Comparison of ENCODE assay signal across 24 cellular contexts in the genomic region with DNA sequence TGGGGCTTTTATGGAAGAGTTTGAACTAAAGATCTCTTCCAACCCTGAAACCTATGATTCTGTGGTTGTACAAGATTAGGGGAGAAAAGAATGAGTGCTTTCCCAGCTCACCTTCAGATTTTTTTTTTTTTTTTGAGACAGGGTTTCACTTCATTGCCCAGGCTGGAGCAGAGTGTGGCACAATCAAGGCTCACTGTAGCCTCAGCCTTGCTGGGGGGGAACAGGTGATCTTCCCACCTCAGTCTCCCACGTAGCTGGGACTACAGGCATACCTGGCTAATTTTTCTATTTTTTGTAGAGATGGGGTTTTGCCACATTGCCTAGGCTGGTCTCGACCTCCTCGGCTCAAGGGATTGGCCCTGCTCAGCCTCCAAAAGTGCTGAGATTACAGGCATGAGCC. TPM values are rescaled to one million over a fixed set of nuclear protein-coding genes. Genes with fewer than 3 reads are reported as not detected.
DNase-seq lines count a peak whose midpoint lies in the region; ATAC-seq, FAIRE-seq and TF ChIP-seq lines count a peak whose summit lies in the region.
"Had no signal": no experiment of that assay in that cellular context is flagged by ENCODE, and none has a peak within 500 bp of the region (broad histone marks: within the 10 kb centered on the region; RNA-seq: fewer than 3 reads in every experiment).

No MANE protein-coding gene starts in this region.

- no peaks in the 10 kb centered on the region for H3K27me3 ChIP-seq in IMR-90 (ENCODE audit: control insufficient read depth, insufficient read depth, low read length)
- 0 out of 7 replicates have a peak, but pooled peaks cover 0 to 1% (median 0%) of the 10 kb centered on the region in 4 experiments for H3K27me3 ChIP-seq in H1 (replicated peaks in 1 of 4; ENCODE audit: control insufficient read depth in 3 of 4, extremely low read depth in 1 of 4, insufficient read depth in 3 of 4, low read length in 3 of 4)
- no peaks in the 10 kb centered on the region for H3K27me3 ChIP-seq in thyroid gland

- H2BK120ac ChIP-seq in IMR-90 (ENCODE audit: low read depth, low read length) (peak overlapping the region; percentile 97), H1 (replicated peaks; ENCODE audit: low read depth, low read length) (no peak overlapping the region)

- DNase-seq in IMR-90 (no peak), OCI-LY7 (ENCODE audit: low spot score) (no peak), H1 (ENCODE audit: low read depth in 1 of 2, low spot score in 2 of 2) (no peak), thyroid gland (peak; percentile 59 to 62), NCI-H1417 treated with DMSO at 0.1 percent for 48 hours (lab: John Stamatoyannopoulos, UW) (no peak), head of caudate nucleus (no peak), HuH-7 (ENCODE audit: low spot score) (no peak)
- DNase-seq in T-helper 2 cell treated with Interferon-gamma antibody and Interleukin-4, amounts not matched to agents 5 μg/mL and 100 μg/mL, for 36 hours (ENCODE audit: low spot score), result no peak
- DNase-seq: Calu3; CD4-positive, alpha-beta T cell; CD8-positive, alpha-beta memory T cell; DMS53; DMS79 treated with DMSO at 0.1 percent for 48 hours; GF-D8; HCEC 1CT had no signal

- H3K79me1 ChIP-seq in IMR-90 (ENCODE audit: low read depth in 1 of 2, low read length in 2 of 2), result no peaks in the 10 kb centered on the region; a peak in 1 of 4 replicates
- no peaks in the 10 kb centered on the region for H3K79me1 ChIP-seq in H1 (ENCODE audit: low read depth, low read length)

- peaks cover 26% of the 10 kb centered on the region for H3K27me3 Mint-ChIP-seq in T-helper 2 cell treated with Interferon-gamma antibody and Interleukin-4, amounts not matched to agents 5 μg/mL and 100 μg/mL, for 36 hours (ENCODE audit: low read depth)

- no peak for ATAC-seq in IMR-90 (ENCODE audit: low read depth)
- ATAC-seq: GM23338 had no signal

- no peak overlapping the region for H3K27ac Mint-ChIP-seq in T-helper 2 cell treated with Interferon-gamma antibody and Interleukin-4, amounts not matched to agents 5 μg/mL and 100 μg/mL, for 36 hours
- H3K27ac Mint-ChIP-seq: CD4-positive, alpha-beta T cell; CD8-positive, alpha-beta memory T cell; GM23338 had no signal

- H3K4me2 ChIP-seq in IMR-90 (ENCODE audit: low read depth, low read length), result no peak overlapping the region
- 0 out of 2 replicates have a peak overlapping the region, but pooled peaks have one; percentile 75 for H3K4me2 ChIP-seq in OCI-LY7 (ENCODE audit: low read length)
- no peak overlapping the region for H3K4me2 ChIP-seq in H1 (ENCODE audit: insufficient read depth in 1 of 2, low read depth in 2 of 2, low read length in 2 of 2)
- H3K4me2 ChIP-seq: GM23338 had no signal

- BruUV-seq in IMR-90 (replicated peaks; lab: Mats Ljungman, UMichigan) (no TSS peak), OCI-LY7 (replicated peaks; lab: Mats Ljungman, UMichigan) (no TSS peak)

- peak overlapping the region; percentile 86; the same call in 1 of the 3 replicates for H2BK15ac ChIP-seq in IMR-90 (ENCODE audit: low read depth, low read length)
- no peak overlapping the region for H2BK15ac ChIP-seq in H1 (ENCODE audit: low read length)

- H3K4me1 Mint-ChIP-seq in T-helper 2 cell treated with Interferon-gamma antibody and Interleukin-4, amounts not matched to agents 5 μg/mL and 100 μg/mL, for 36 hours (ENCODE audit: low read depth), result peaks cover 15% of the 10 kb centered on the region

- H3K4me1 ChIP-seq in IMR-90 (ENCODE audit: control insufficient read depth, insufficient read depth, low read length) (peaks cover 16% of the 10 kb centered on the region), OCI-LY7 (ENCODE audit: insufficient read depth, low read length, poor library complexity, severe bottlenecking) (peaks cover 27% of the 10 kb centered on the region), H1 (replicated peaks in 1 of 4; ENCODE audit: control insufficient read depth in 3 of 4, insufficient read depth in 4 of 4, low read length in 3 of 4) (peaks cover 0 to 3% (median 3%) of the 10 kb centered on the region in 4 experiments; a peak in 3 of 7 replicates), thyroid gland (peaks cover 24 to 36% of the 10 kb centered on the region in 2 donors)

- TF ChIP-seq RAD21 in IMR-90 (IDR thresholded peaks at IDR 0.05; ENCODE audit: low read length) (no peak), H1 (IDR thresholded peaks at IDR 0.05 in 1 of 2, conservative IDR thresholded peaks at IDR 0.05 in 1 of 2; ENCODE audit: low read depth in 2 of 2, low read length in 2 of 2) (no peak)

- FAIRE-seq in H1 (lab: Jason Lieb, UNC), result no peak
- FAIRE-seq: GM12891, GM18507, H54 had no signal

- H2AFZ ChIP-seq in IMR-90 (replicated peaks; ENCODE audit: low read length, poor library complexity) (no peak overlapping the region), OCI-LY7 (ENCODE audit: low read length) (no peak overlapping the region), H1 (ENCODE audit: low read length) (no peak overlapping the region)
- H2AFZ ChIP-seq: GM23338 had no signal

- no peaks in the 10 kb centered on the region for H3K79me2 ChIP-seq in OCI-LY7 (ENCODE audit: insufficient read depth, low read depth, low read length)
- no peaks in the 10 kb centered on the region for H3K79me2 ChIP-seq in H1 (ENCODE audit: control insufficient read depth in 1 of 2, insufficient read depth in 2 of 2, low read length in 2 of 2)

- no peak overlapping the region for H2BK12ac ChIP-seq in H1 (ENCODE audit: low read depth, low read length)

- H4K91ac ChIP-seq in IMR-90 (ENCODE audit: insufficient read depth, low read depth, low read length) (peak overlapping the region; percentile 73), H1 (replicated peaks; ENCODE audit: insufficient read length, low read length) (no peak overlapping the region)

- no peaks in the 10 kb centered on the region for H4K20me1 ChIP-seq in IMR-90 (ENCODE audit: insufficient read depth, low read length)
- H4K20me1 ChIP-seq in OCI-LY7 (ENCODE audit: insufficient read depth, low read length), result no peaks in the 10 kb centered on the region
- H4K20me1 ChIP-seq in H1 (replicated peaks in 1 of 2; ENCODE audit: control insufficient read depth in 1 of 2, insufficient read depth in 2 of 2, low read length in 2 of 2), result no peaks in the 10 kb centered on the region

- H3K18ac ChIP-seq in IMR-90 (ENCODE audit: low read depth, low read length) (peak overlapping the region; percentile 90), H1 (ENCODE audit: extremely low read depth, low read length) (no peak overlapping the region)

- H3K9me3 Mint-ChIP-seq in T-helper 2 cell treated with Interferon-gamma antibody and Interleukin-4, amounts not matched to agents 5 μg/mL and 100 μg/mL, for 36 hours, result no peaks in the 10 kb centered on the region
- H3K9me3 Mint-ChIP-seq: CD4-positive, alpha-beta T cell; CD8-positive, alpha-beta memory T cell had no signal

- TF ChIP-seq POLR2A in IMR-90 (IDR thresholded peaks at IDR 0.05; ENCODE audit: low read depth, low read length) (no peak), H1 (IDR thresholded peaks at IDR 0.05; ENCODE audit: control extremely low read depth in 1 of 2, low read depth in 2 of 2, low read length in 2 of 2) (no peak), thyroid gland (IDR thresholded peaks at IDR 0.05) (no peak)

- CTCF ChIA-PET in IMR-90 (lab: Yijun Ruan, JAX), result interaction anchor here (3.4 kb wide), 1 partner anchor 84 kb away, joined by 30 read pairs; no protein-coding TSS in a partner anchor
- CTCF ChIA-PET in OCI-LY7 (lab: Charles Lee; ENCODE audit: unreplicated experiment), result no interaction called here
- CTCF ChIA-PET in H1 (lab: Charles Lee; ENCODE audit: partially characterized antibody), result interaction anchor here (3.1 to 7.3 kb wide), 2 partner anchors 11 to 82 kb away, joined by 16 to 105 read pairs; no protein-coding TSS in a partner anchor

- peak overlapping the region; percentile 62 to 79; a peak in 2 of 4 replicates for H4K8ac ChIP-seq in IMR-90 (ENCODE audit: low read depth in 2 of 2, low read length in 2 of 2)
- H4K8ac ChIP-seq in H1 (ENCODE audit: extremely low read depth, insufficient read depth, low read length), result peak overlapping the region; percentile 7; the same call in 1 of the 2 replicates

- H3K4me3 ChIP-seq in IMR-90 (ENCODE audit: insufficient read depth, low read depth, low read length) (no peak overlapping the region), OCI-LY7 (ENCODE audit: low read depth, low read length, poor library complexity, severe bottlenecking) (no peak overlapping the region), H1 (ENCODE audit: extremely low read depth in 1 of 4, insufficient read depth in 2 of 4, low read depth in 3 of 4, low read length in 4 of 4) (no peak overlapping the region), thyroid gland (replicated peaks in 1 of 3) (no peak overlapping the region)
- H3K4me3 ChIP-seq: GM23338 had no signal

- POLR2A ChIA-PET in IMR-90 (lab: Charles Lee; ENCODE audit: unreplicated experiment), result no interaction called here
- POLR2A ChIA-PET in OCI-LY7 (lab: Charles Lee), result no interaction called here
- POLR2A ChIA-PET in H1 (lab: Charles Lee; ENCODE audit: partially characterized antibody), result interaction anchor here (0.6 kb wide), 1 partner anchor 307 kb away, joined by 3 read pairs; no protein-coding TSS in a partner anchor

- H2BK5ac ChIP-seq in IMR-90 (ENCODE audit: low read depth, low read length, poor library complexity, severe bottlenecking) (no peak overlapping the region), H1 (ENCODE audit: low read depth, low read length) (no peak overlapping the region)

- H2AK5ac ChIP-seq in IMR-90 (ENCODE audit: low read depth, low read length) (peak overlapping the region; percentile 95), H1 (ENCODE audit: low read depth, low read length) (no peak overlapping the region)

- TF ChIP-seq CTCF in IMR-90 (conservative IDR thresholded peaks at IDR 0.05; ENCODE audit: low read depth, low read length), result no peak
- TF ChIP-seq CTCF in OCI-LY7 (conservative IDR thresholded peaks at IDR 0.05; ENCODE audit: low read length), result no peak
- no peak for TF ChIP-seq CTCF in H1 (IDR thresholded peaks at IDR 0.05; ENCODE audit: control extremely low read depth in 1 of 3, insufficient read depth in 1 of 3, low read depth in 1 of 3, low read length in 3 of 3)
- TF ChIP-seq CTCF in thyroid gland (IDR thresholded peaks at IDR 0.05), result no peak

- H3K23ac ChIP-seq in IMR-90 (ENCODE audit: low read depth, low read length) (no peak overlapping the region), H1 (ENCODE audit: insufficient read length) (no peak overlapping the region)

- no peak overlapping the region for H3K4me3 Mint-ChIP-seq in T-helper 2 cell treated with Interferon-gamma antibody and Interleukin-4, amounts not matched to agents 5 μg/mL and 100 μg/mL, for 36 hours
- H3K4me3 Mint-ChIP-seq: CD14-positive monocyte; CD4-positive, alpha-beta T cell; CD8-positive, alpha-beta memory T cell; GM23338 had no signal

- peak overlapping the region; percentile 97 for H2BK20ac ChIP-seq in IMR-90 (ENCODE audit: low read depth, low read length)
- no peak overlapping the region for H2BK20ac ChIP-seq in H1 (ENCODE audit: low read length)

- H3K9me3 ChIP-seq in IMR-90 (ENCODE audit: control insufficient read depth, insufficient read depth, low read length) (no peaks in the 10 kb centered on the region), OCI-LY7 (ENCODE audit: low read length) (0 out of 2 replicates have a peak, but pooled peaks cover under 1% of the 10 kb centered on the region), H1 (ENCODE audit: insufficient read depth in 2 of 2, low read depth in 1 of 2, low read length in 1 of 2) (no peaks in the 10 kb centered on the region), thyroid gland (no peaks in the 10 kb centered on the region)

- H3K4ac ChIP-seq in IMR-90 (ENCODE audit: low read depth, low read length) (peak overlapping the region; percentile 84), H1 (replicated peaks; ENCODE audit: insufficient read length, low read depth, low read length) (no peak overlapping the region)

- H3K9me1 ChIP-seq in IMR-90 (ENCODE audit: insufficient read depth, low read length), result peaks cover 16% of the 10 kb centered on the region

- H4K5ac ChIP-seq in IMR-90 (ENCODE audit: low read depth, low read length), result peak overlapping the region; percentile 84
- H4K5ac ChIP-seq in H1 (ENCODE audit: insufficient read length, low read depth, low read length), result no peak overlapping the region

- H3K36me3 Mint-ChIP-seq in T-helper 2 cell treated with Interferon-gamma antibody and Interleukin-4, amounts not matched to agents 5 μg/mL and 100 μg/mL, for 36 hours (ENCODE audit: low read depth), result no peaks in the 10 kb centered on the region
- H3K36me3 Mint-ChIP-seq: CD14-positive monocyte; CD8-positive, alpha-beta memory T cell had no signal

- dilution Hi-C loops in IMR-90 (cut with HindIII; ENCODE audit: low sequenced_read_pairs, unreplicated experiment), result no loop called here

- no peak for TF ChIP-seq EP300 in H1 (IDR thresholded peaks at IDR 0.05; ENCODE audit: borderline replicate concordance in 1 of 2, low read depth in 2 of 2, low read length in 2 of 2)

- H3K9me2 ChIP-seq in OCI-LY7 (ENCODE audit: insufficient read depth, low read length), result no peaks in the 10 kb centered on the region

- no peak overlapping the region for H2AK9ac ChIP-seq in IMR-90 (replicated peaks; ENCODE audit: low read depth, low read length, poor library complexity)

- peak overlapping the region; percentile 57; the same call in 1 of the 2 replicates for H3K27ac ChIP-seq in IMR-90 (ENCODE audit: insufficient read depth, low read length)
- no peak overlapping the region for H3K27ac ChIP-seq in OCI-LY7 (ENCODE audit: low read depth, low read length, poor library complexity, severe bottlenecking)
- H3K27ac ChIP-seq in H1 (ENCODE audit: low read depth, low read length), result no peak overlapping the region
- H3K27ac ChIP-seq in thyroid gland, result peak overlapping the region; percentile 85 to 97 (median 93)

- H3K36me3 ChIP-seq in IMR-90 (ENCODE audit: control insufficient read depth, insufficient read depth, low read length) (no peaks in the 10 kb centered on the region), OCI-LY7 (ENCODE audit: insufficient read depth, low read length) (no peaks in the 10 kb centered on the region), H1 (ENCODE audit: control insufficient read depth in 2 of 4, insufficient read depth in 4 of 4, low read length in 3 of 4) (no peaks in the 10 kb centered on the region), thyroid gland (no peaks in the 10 kb centered on the region)

- in situ Hi-C loops in IMR-90 (cut with MboI; ENCODE audit: low sequenced_read_pairs), result loop anchor here (5.0 kb wide), 1 partner anchor 80 kb away; no protein-coding TSS in a partner anchor

- H3K14ac ChIP-seq in IMR-90 (replicated peaks; ENCODE audit: low read depth, low read length) (peak overlapping the region; percentile 87; the same call in 1 of the 2 replicates), H1 (ENCODE audit: insufficient read length) (no peak overlapping the region)

- H3K9ac ChIP-seq in IMR-90 (ENCODE audit: low read depth, low read length) (no peak overlapping the region), H1 (replicated peaks in 1 of 4; ENCODE audit: extremely low read depth in 1 of 4, low read depth in 3 of 4, low read length in 3 of 4) (no peak overlapping the region)

- no CpG with 5 or more reads among the region's 3 CpGs for WGBS in IMR-90 (ENCODE audit: extremely low coverage in 2 of 2, insufficient read length in 1 of 2), 2 experiments
- 82% methylated on average over 3 of the region's 3 CpGs; no CpG with 5 or more reads in 1 of the 2 experiments for WGBS in H1 (ENCODE audit: extremely low coverage in 1 of 2, insufficient coverage in 1 of 2, insufficient read length in 1 of 2, insufficient replicate concordance in 2 of 2, low coverage in 1 of 2, low lambda C conversion rate in 2 of 2, missing lambda C conversion rate in 1 of 2), 2 experiments
- WGBS in thyroid gland, 2 donors, result 44 to 49% methylated on average over 3 of the region's 3 CpGs

- intact Hi-C loops in IMR-90 (cut with micrococcal nuclease) (no loop called here), OCI-LY7 (cut with micrococcal nuclease; ENCODE audit: unreplicated experiment) (loop anchor here (5.0 kb wide), 1 partner anchor 385 kb away; no protein-coding TSS in a partner anchor), thyroid gland (cut with DNase I) (loop anchor here (10.0 kb wide), 1 partner anchor 393 kb away; no protein-coding TSS in a partner anchor), head of caudate nucleus (cut with DNase I) (loop anchor here (2.0 kb wide), 1 partner anchor 85 kb away; no protein-coding TSS in a partner anchor)

- H3K56ac ChIP-seq in IMR-90 (ENCODE audit: extremely low read depth, insufficient read depth, low read length), result no peak overlapping the region
- no peak overlapping the region for H3K56ac ChIP-seq in H1 (replicated peaks; ENCODE audit: insufficient read length, low read depth, low read length)

- no peaks in the 10 kb centered on the region for H3K23me2 ChIP-seq in H1 (ENCODE audit: low read depth, low read length)

RNA-seq across cellular contexts. Expression of gene ITGB3, which starts 21.8 kb away (rescaled TPM):
- total RNA-seq in IMR-90 (2012; rRNA removed), result 14.4 and 17.6 TPM in 2 replicates
- polyA plus RNA-seq in IMR-90 (2012; rRNA removed), result 9.0 and 9.8 TPM in 2 replicates
- polyA plus RNA-seq in IMR-90 (2012; cell fraction: cytosol; rRNA removed), result 5.7 and 6.6 TPM in 2 replicates
- polyA plus RNA-seq in IMR-90 (2012; cell fraction: nucleus; rRNA removed; ENCODE audit: low replicate concordance), result 2.9 and 7.5 TPM in 2 replicates
- not detected in 2 replicates for total RNA-seq in OCI-LY7 (2014; rRNA removed; shearing (Covaris generic))
- 0.17 TPM in 1 of 2 replicates, not detected in the other for total RNA-seq in OCI-LY7 (2022)
- total RNA-seq in H1 (2021; fragmentation: NEBNext Ultra II Directional; extraction: Animal tissue kit (Norgen Biotek cat#: 25700)), result 0.09 TPM in 1 of 2 replicates, not detected in the other
- 0.08 and 0.09 TPM in 2 replicates for polyA plus RNA-seq in H1 (2011; rRNA removed)
- 0.10 TPM for polyA plus RNA-seq in H1 (2011; cell fraction: cytosol; rRNA removed)
- 0.14 TPM for polyA plus RNA-seq in H1 (2011; cell fraction: nucleus; rRNA removed)
- polyA plus RNA-seq in H1 (2012, experiment 1 of 2), result 0.07 to 0.31 TPM (median 0.17 TPM) in 4 replicates
- polyA plus RNA-seq in H1 (2012, experiment 2 of 2), result 0.04 TPM
- polyA plus RNA-seq in H1 (2013, experiment 1 of 2), result 0.02 TPM
- 0.09 TPM for polyA plus RNA-seq in H1 (2013, experiment 2 of 2)
- 0.16 and 0.46 TPM in 2 replicates for polyA minus RNA-seq in H1 (2011; rRNA and poly(A)+ RNA removed)
- polyA minus RNA-seq in H1 (2011; cell fraction: cytosol; rRNA and poly(A)+ RNA removed), result not detected
- polyA minus RNA-seq in H1 (2011; cell fraction: nucleus; rRNA and poly(A)+ RNA removed), result 0.30 TPM
- total RNA-seq in thyroid gland, result 100 to 1,000 TPM; 102 to 260 (median 149) TPM
- total RNA-seq: A172, A673, G401 had no signal
- polyA plus RNA-seq: CD8-positive, alpha-beta memory T cell; GM23338 had no signal

RNA-seq across cellular contexts. Expression of gene MYL4, which starts 22.7 kb away (rescaled TPM):
- total RNA-seq in IMR-90 (2012; rRNA removed) (0.28 TPM in 1 of 2 replicates, not detected in the other), OCI-LY7 (2022) (0.67 and 1.3 TPM in 2 replicates), thyroid gland (10 to 100 TPM in 1 of 4 donors, 1 to 10 TPM in 3; 5.2 to 11.0 (median 6.2) TPM)
- polyA plus RNA-seq in IMR-90 (2012; rRNA removed) (0.20 TPM in 1 of 2 replicates, not detected in the other), H1 (2011; rRNA removed) (0.12 and 0.13 TPM in 2 replicates)
- 0.14 TPM in 1 of 2 replicates, not detected in the other for polyA plus RNA-seq in IMR-90 (2012; cell fraction: cytosol; rRNA removed)
- 0.41 and 0.42 TPM in 2 replicates for polyA plus RNA-seq in IMR-90 (2012; cell fraction: nucleus; rRNA removed; ENCODE audit: low replicate concordance)
- total RNA-seq in OCI-LY7 (2014; rRNA removed; shearing (Covaris generic)), result 0.39 and 2.1 TPM in 2 replicates
- not detected in 2 replicates for total RNA-seq in H1 (2021; fragmentation: NEBNext Ultra II Directional; extraction: Animal tissue kit (Norgen Biotek cat#: 25700))
- polyA plus RNA-seq in H1 (2011; cell fraction: cytosol; rRNA removed), result 0.14 TPM
- 0.20 TPM for polyA plus RNA-seq in H1 (2011; cell fraction: nucleus; rRNA removed)
- 0.44 to 0.55 TPM in 2 of 4 replicates, not detected in the others for polyA plus RNA-seq in H1 (2012, experiment 1 of 2)
- 0.71 TPM for polyA plus RNA-seq in H1 (2012, experiment 2 of 2)
- polyA plus RNA-seq in H1 (2013, experiment 1 of 2), result not detected
- 0.06 TPM for polyA plus RNA-seq in H1 (2013, experiment 2 of 2)
- polyA minus RNA-seq in H1 (2011; rRNA and poly(A)+ RNA removed), result not detected in 2 replicates
- not detected for polyA minus RNA-seq in H1 (2011; cell fraction: cytosol; rRNA and poly(A)+ RNA removed)
- not detected for polyA minus RNA-seq in H1 (2011; cell fraction: nucleus; rRNA and poly(A)+ RNA removed)
- total RNA-seq: A172; A673; Calu3; CD4-positive, alpha-beta T cell; CD8-positive, alpha-beta memory T cell; Daoy; G401; GM23338 had no signal
- polyA plus RNA-seq: CD14-positive monocyte; CD8-positive, alpha-beta memory T cell had no signal

RNA-seq across cellular contexts. Expression of gene CDC27, which starts 42.8 kb away (rescaled TPM):
- total RNA-seq in IMR-90 (2012; rRNA removed) (170 and 190 TPM in 2 replicates), OCI-LY7 (2022) (164 TPM in 2 replicates), thyroid gland (100 to 1,000 TPM; 124 to 195 (median 181) TPM)
- polyA plus RNA-seq in IMR-90 (2012; rRNA removed) (47.7 and 57.9 TPM in 2 replicates), H1 (2011; rRNA removed) (26.0 and 41.9 TPM in 2 replicates)
- 12.3 and 13.8 TPM in 2 replicates for polyA plus RNA-seq in IMR-90 (2012; cell fraction: cytosol; rRNA removed)
- polyA plus RNA-seq in IMR-90 (2012; cell fraction: nucleus; rRNA removed; ENCODE audit: low replicate concordance), result 15.1 and 99.8 TPM in 2 replicates
- total RNA-seq in OCI-LY7 (2014; rRNA removed; shearing (Covaris generic)), result 74.3 and 83.4 TPM in 2 replicates
- total RNA-seq in H1 (2021; fragmentation: NEBNext Ultra II Directional; extraction: Animal tissue kit (Norgen Biotek cat#: 25700)), result 87.5 and 93.7 TPM in 2 replicates
- polyA plus RNA-seq in H1 (2011; cell fraction: cytosol; rRNA removed), result 26.0 TPM
- 24.5 TPM for polyA plus RNA-seq in H1 (2011; cell fraction: nucleus; rRNA removed)
- 35.1 to 55.5 TPM (median 51.0 TPM) in 4 replicates for polyA plus RNA-seq in H1 (2012, experiment 1 of 2)
- 2.2 TPM for polyA plus RNA-seq in H1 (2012, experiment 2 of 2)
- polyA plus RNA-seq in H1 (2013, experiment 1 of 2), result 33.0 TPM
- 35.1 TPM for polyA plus RNA-seq in H1 (2013, experiment 2 of 2)
- 111 and 136 TPM in 2 replicates for polyA minus RNA-seq in H1 (2011; rRNA and poly(A)+ RNA removed)
- 56.9 TPM for polyA minus RNA-seq in H1 (2011; cell fraction: cytosol; rRNA and poly(A)+ RNA removed)
- polyA minus RNA-seq in H1 (2011; cell fraction: nucleus; rRNA and poly(A)+ RNA removed), result 54.4 TPM

Comparison
In these comparisons a context has a peak if more than half of its experiments do, and no peak if none do; other contexts are left out.
1. DNase-seq: peak in thyroid gland (2 of 2); none in IMR-90 (single experiment), OCI-LY7 (single experiment), H1 (0 of 2), T-helper 2 cell treated with Interferon-gamma antibody and Interleukin-4, amounts not matched to agents 5 μg/mL and 100 μg/mL, for 36 hours (single experiment), NCI-H1417 treated with DMSO at 0.1 percent for 48 hours (single experiment), head of caudate nucleus (0 of 42) and HuH-7 (single experiment).
2. H3K27ac ChIP-seq: peak in IMR-90 (single experiment) and thyroid gland (3 of 3); none in OCI-LY7 (single experiment) and H1 (single experiment).
3. RNA of gene ITGB3, which starts 21.8 kb away (total RNA-seq): 102 to 260 TPM in thyroid gland and 14.4 to 17.6 TPM in IMR-90; 0.09 TPM in H1 and 0.17 TPM in OCI-LY7; every median in the first group is over 10 times any median in the second.